12 cellular contexts compared by ENCODE assay signal in the genomic region with DNA sequence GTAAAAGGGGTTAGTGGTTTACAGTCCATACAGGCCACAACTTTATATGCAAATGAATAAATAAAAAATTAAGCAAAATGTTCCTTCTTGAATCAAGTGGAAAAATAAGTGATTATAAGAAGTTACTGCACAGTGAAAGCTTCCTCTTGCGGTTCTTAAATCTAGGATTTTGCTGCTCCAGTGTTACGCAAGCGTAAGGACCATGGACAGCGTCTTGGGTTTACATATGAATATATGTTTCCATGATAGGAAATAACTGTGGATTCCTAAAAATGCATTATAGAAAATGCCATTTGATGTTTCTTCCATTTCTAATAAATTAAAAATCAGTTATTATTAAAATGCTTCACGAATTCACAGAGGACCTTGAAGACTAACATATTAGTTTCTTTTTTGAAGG.
DNase-seq lines count a peak whose midpoint lies in the region; ATAC-seq and TF ChIP-seq lines count a peak whose summit lies in the region.
"Had no signal": no experiment of that assay in that cellular context is flagged by ENCODE, and none has a peak within 500 bp of the region (broad histone marks: within the 10 kb centered on the region; RNA-seq: fewer than 3 reads in every experiment).

No MANE protein-coding gene starts in this region.

- no peak for TF ChIP-seq CTCF in heart right ventricle (IDR thresholded peaks at IDR 0.05)

- no peak for ATAC-seq in activated CD8-positive, alpha-beta T cell treated with anti-CD3 and anti-CD28 coated beads, Interleukin-2, amount 10 ng/mL, durations not matched to agents 7 days and 5 days
- ATAC-seq in aorta (ENCODE audit: low FRiP score) (no peak), heart right ventricle (no peak)
- ATAC-seq: foreskin keratinocyte, natural killer cell had no signal

- intact Hi-C loops in aorta (cut with DNase I) (no loop called here), heart right ventricle (cut with DNase I) (no loop called here)

- H3K36me3 Mint-ChIP-seq in activated CD8-positive, alpha-beta T cell treated with anti-CD3 and anti-CD28 coated beads, Interleukin-2, amount 10 ng/mL, durations not matched to agents 7 days and 5 days (ENCODE audit: low read depth) = no peaks in the 10 kb centered on the region
- H3K36me3 Mint-ChIP-seq: natural killer cell had no signal

- 36 to 41% methylated on average over 5 of the region's 5 CpGs for WGBS in aorta, 2 donors
- 49 to 54% methylated on average over 5 of the region's 5 CpGs for WGBS in heart right ventricle, 2 donors

- no peak overlapping the region for H3K4me3 ChIP-seq in aorta (ENCODE audit: low read length in 2 of 2)
- no peak overlapping the region for H3K4me3 ChIP-seq in heart right ventricle

- POLR2A ChIA-PET in activated CD8-positive, alpha-beta T cell treated with anti-CD3 and anti-CD28 coated beads, Interleukin-2, amount 10 ng/mL, durations not matched to agents 7 days and 5 days (lab: Charles Lee) = no interaction called here

- no peak overlapping the region for H3K4me3 Mint-ChIP-seq in activated CD8-positive, alpha-beta T cell treated with anti-CD3 and anti-CD28 coated beads, Interleukin-2, amount 10 ng/mL, durations not matched to agents 7 days and 5 days
- H3K4me3 Mint-ChIP-seq: natural killer cell had no signal

- H3K27me3 Mint-ChIP-seq in activated CD8-positive, alpha-beta T cell treated with anti-CD3 and anti-CD28 coated beads, Interleukin-2, amount 10 ng/mL, durations not matched to agents 7 days and 5 days (ENCODE audit: low read depth) = no peaks in the 10 kb centered on the region

- H3K4me1 Mint-ChIP-seq in activated CD8-positive, alpha-beta T cell treated with anti-CD3 and anti-CD28 coated beads, Interleukin-2, amount 10 ng/mL, durations not matched to agents 7 days and 5 days (ENCODE audit: low read depth) = no peaks in the 10 kb centered on the region
- H3K4me1 Mint-ChIP-seq: natural killer cell had no signal

- H3K27ac ChIP-seq in aorta (ENCODE audit: low read depth in 1 of 2, low read length in 2 of 2) (no peak overlapping the region), heart right ventricle (no peak overlapping the region)
- H3K27ac ChIP-seq: foreskin keratinocyte had no signal

- peak; percentile 49 for DNase-seq in Daoy (ENCODE audit: low read depth)
- DNase-seq in M059J (ENCODE audit: low read depth) = peak; percentile 24
- peak; percentile 35 for DNase-seq in activated CD8-positive, alpha-beta T cell treated with anti-CD3 and anti-CD28 coated beads, Interleukin-2, amount 10 ng/mL, durations not matched to agents 7 days and 5 days
- peak; percentile 45 for DNase-seq in iris pigment epithelial cell (ENCODE audit: low read depth)
- no peak for DNase-seq in superior temporal gyrus (ENCODE audit: extremely low spot score)
- DNase-seq in effector CD8-positive, alpha-beta T cell (lab: John Stamatoyannopoulos, UW) = no peak
- DNase-seq in aorta = no peak
- DNase-seq in heart right ventricle = no peak
- DNase-seq: activated T-cell treated with anti-CD3 and anti-CD28 coated beads, Interleukin-2, amount 50 U/mL, for 1 hour; GF-D8; natural killer cell had no signal

- no peaks in the 10 kb centered on the region for H3K9me3 ChIP-seq in aorta (ENCODE audit: control insufficient read depth, low read length)
- no peaks in the 10 kb centered on the region for H3K9me3 ChIP-seq in heart right ventricle

- no peaks in the 10 kb centered on the region for H3K9me3 Mint-ChIP-seq in activated CD8-positive, alpha-beta T cell treated with anti-CD3 and anti-CD28 coated beads, Interleukin-2, amount 10 ng/mL, durations not matched to agents 7 days and 5 days (ENCODE audit: insufficient read depth)

- CTCF ChIA-PET in activated CD8-positive, alpha-beta T cell treated with anti-CD3 and anti-CD28 coated beads, Interleukin-2, amount 10 ng/mL, durations not matched to agents 7 days and 5 days (lab: Charles Lee) = interaction anchor here (0.9 kb wide), 1 partner anchor 173 kb away, joined by 3 read pairs; no protein-coding TSS in a partner anchor

- no peak overlapping the region for H3K27ac Mint-ChIP-seq in activated CD8-positive, alpha-beta T cell treated with anti-CD3 and anti-CD28 coated beads, Interleukin-2, amount 10 ng/mL, durations not matched to agents 7 days and 5 days
- H3K27ac Mint-ChIP-seq: natural killer cell had no signal

- H3K27me3 ChIP-seq in aorta (ENCODE audit: control insufficient read depth in 1 of 2, insufficient read depth in 2 of 2, low read length in 1 of 2) = peaks cover 0 to 2% of the 10 kb centered on the region in 2 donors
- no peaks in the 10 kb centered on the region for H3K27me3 ChIP-seq in heart right ventricle
- H3K27me3 ChIP-seq: foreskin keratinocyte had no signal

- H3K36me3 ChIP-seq in aorta (ENCODE audit: control insufficient read depth in 1 of 2, insufficient read depth in 2 of 2, low read length in 1 of 2) (no peaks in the 10 kb centered on the region), heart right ventricle (no peaks in the 10 kb centered on the region)

- H3K4me1 ChIP-seq in aorta (ENCODE audit: control insufficient read depth in 1 of 2, insufficient read depth in 2 of 2, low read length in 2 of 2) (no peaks in the 10 kb centered on the region), heart right ventricle (no peaks in the 10 kb centered on the region)
- H3K4me1 ChIP-seq: foreskin keratinocyte had no signal

Comparison
In these comparisons a context has a peak if more than half of its experiments do, and no peak if none do; other contexts are left out.
1. DNase-seq: peak in Daoy (single experiment), M059J (single experiment), activated CD8-positive, alpha-beta T cell treated with anti-CD3 and anti-CD28 coated beads, Interleukin-2, amount 10 ng/mL, durations not matched to agents 7 days and 5 days (single experiment) and iris pigment epithelial cell (single experiment); none in superior temporal gyrus (single experiment), effector CD8-positive, alpha-beta T cell (single experiment), aorta (0 of 2) and heart right ventricle (0 of 2).